In the genomic region with DNA sequence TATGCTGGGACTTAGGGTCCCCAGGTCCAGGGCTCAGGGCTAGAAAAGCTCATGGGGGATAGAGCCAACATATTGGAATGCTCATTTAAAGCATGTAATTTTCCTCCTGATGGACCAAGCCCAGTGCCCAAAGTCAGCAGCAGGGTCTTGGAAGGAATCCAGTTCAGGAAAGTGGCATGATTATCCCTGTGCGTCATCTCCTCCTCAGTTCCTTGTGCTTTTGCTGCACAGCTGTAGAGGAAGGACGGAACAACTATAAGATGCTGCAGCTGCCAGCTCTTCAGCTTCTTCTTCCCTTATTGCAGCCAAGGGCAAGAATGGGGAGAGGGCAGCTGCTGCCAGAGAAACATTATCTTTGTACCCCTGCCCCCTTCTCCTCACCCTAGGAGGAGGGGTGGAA, we compare ENCODE assay signal across 25 cellular contexts. TPM values are rescaled to one million over a fixed set of nuclear protein-coding genes. Genes with fewer than 3 reads are reported as not detected.
DNase-seq lines count a peak whose midpoint lies in the region; ATAC-seq lines count a peak whose summit lies in the region.
"Had no signal": no experiment of that assay in that cellular context is flagged by ENCODE, and none has a peak within 500 bp of the region (broad histone marks: within the 10 kb centered on the region; RNA-seq: fewer than 3 reads in every experiment).

No MANE protein-coding gene starts in this region.

- no peaks in the 10 kb centered on the region for H3K9me3 ChIP-seq in adipocyte (ENCODE audit: control insufficient read depth, low read length)
- H3K9me3 ChIP-seq: BLaER1 treated with 17β-estradiol and CSF1 and Interleukin-3, amounts not matched to agents 10 nM and 100 nM; heart right ventricle; SJCRH30 had no signal

- peaks cover 36% of the 10 kb centered on the region for H3K27me3 Mint-ChIP-seq in T-helper 2 cell treated with Interferon-gamma antibody and Interleukin-4, amounts not matched to agents 5 μg/mL and 100 μg/mL, for 36 hours (ENCODE audit: low read depth)
- peaks cover 15% of the 10 kb centered on the region for H3K27me3 Mint-ChIP-seq in activated naive CD8-positive, alpha-beta T cell treated with anti-CD3 and anti-CD28 coated beads, Interleukin-2, amount 50 U/mL, for 24 hours

- H3K27ac Mint-ChIP-seq in T-helper 2 cell treated with Interferon-gamma antibody and Interleukin-4, amounts not matched to agents 5 μg/mL and 100 μg/mL, for 36 hours = no peak overlapping the region
- H3K27ac Mint-ChIP-seq in activated naive CD8-positive, alpha-beta T cell treated with anti-CD3 and anti-CD28 coated beads, Interleukin-2, amount 50 U/mL, for 24 hours = no peak overlapping the region
- H3K27ac Mint-ChIP-seq: HFFc6; T-helper 1 cell treated with Interleukin-12 subunit alpha and Interleukin-12 subunit beta and Interleukin-4 antibody, amounts not matched to agents 30 μg/mL and 1 μg/mL, for 36 hours had no signal

- no peak overlapping the region for H3K4me2 ChIP-seq in mesendoderm (ENCODE audit: low read length)
- H3K4me2 ChIP-seq: BLaER1 treated with 17β-estradiol and CSF1 and Interleukin-3, amounts not matched to agents 10 nM and 100 nM had no signal

- peak overlapping the region; percentile 31 for H3K56ac ChIP-seq in mesendoderm (ENCODE audit: low read length)

- no peak overlapping the region for H2BK15ac ChIP-seq in mesendoderm (replicated peaks; ENCODE audit: low read depth)

- peak; percentile 51 for DNase-seq in DMS79 (lab: John Stamatoyannopoulos, UW)
- peak; percentile 79 for DNase-seq in HT1080 (ENCODE audit: low read depth)
- peak; percentile 23 for DNase-seq in adipocyte (ENCODE audit: low read depth)
- DNase-seq in mesendoderm = no peak
- DNase-seq in T-helper 2 cell treated with Interferon-gamma antibody and Interleukin-4, amounts not matched to agents 5 μg/mL and 100 μg/mL, for 36 hours (ENCODE audit: low spot score) = no peak
- DNase-seq in activated naive CD8-positive, alpha-beta T cell treated with anti-CD3 and anti-CD28 coated beads, Interleukin-2, amount 50 U/mL, for 24 hours = no peak
- DNase-seq in mesenteric fat pad (ENCODE audit: low spot score) = no peak
- DNase-seq in SK-N-DZ (ENCODE audit: low spot score) = no peak
- DNase-seq: ACHN; activated effector memory CD4-positive, alpha-beta T cell treated with anti-CD3 and anti-CD28 coated beads, Interleukin-2, amount 50 U/mL, for 16 hours; effector CD4-positive, alpha-beta T cell; heart right ventricle; HFFc6; NCI-H1092; NCI-H1694 treated with DMSO at 0.1 percent for 48 hours; NCI-H226; NCI-H774; stimulated activated CD4-positive, alpha-beta T cell treated with anti-CD3 and anti-CD28 coated beads, Interleukin-15, amount 100 ng/mL, for 24 hours; stimulated activated naive CD4-positive, alpha-beta T cell had no signal

- peak overlapping the region; percentile 63 for H2AK5ac ChIP-seq in mesendoderm (ENCODE audit: low read length)

- H3K79me1 ChIP-seq in mesendoderm (ENCODE audit: low read length) = no peaks in the 10 kb centered on the region

- H3K4ac ChIP-seq in mesendoderm (ENCODE audit: low read depth, low read length) = no peak overlapping the region

- H3K4me1 Mint-ChIP-seq in T-helper 2 cell treated with Interferon-gamma antibody and Interleukin-4, amounts not matched to agents 5 μg/mL and 100 μg/mL, for 36 hours (ENCODE audit: low read depth) = peaks cover 2% of the 10 kb centered on the region
- H3K4me1 Mint-ChIP-seq in activated naive CD8-positive, alpha-beta T cell treated with anti-CD3 and anti-CD28 coated beads, Interleukin-2, amount 50 U/mL, for 24 hours = no peaks in the 10 kb centered on the region

- H3K23ac ChIP-seq in mesendoderm (ENCODE audit: low read length) = no peak overlapping the region

- no peak for ATAC-seq in activated naive CD8-positive, alpha-beta T cell treated with anti-CD3 and anti-CD28 coated beads, Interleukin-2, amount 50 U/mL, for 24 hours
- ATAC-seq: heart right ventricle, sciatic nerve had no signal

- H3K27ac ChIP-seq in mesendoderm (ENCODE audit: low read depth, low read length) = no peak overlapping the region
- H3K27ac ChIP-seq: BLaER1 treated with 17β-estradiol and CSF1 and Interleukin-3, amounts not matched to agents 10 nM and 100 nM; epithelial cell of prostate; heart right ventricle; HL-60; SJCRH30 had no signal

- H3K36me3 Mint-ChIP-seq in T-helper 2 cell treated with Interferon-gamma antibody and Interleukin-4, amounts not matched to agents 5 μg/mL and 100 μg/mL, for 36 hours (ENCODE audit: low read depth) = no peaks in the 10 kb centered on the region
- H3K36me3 Mint-ChIP-seq in activated naive CD8-positive, alpha-beta T cell treated with anti-CD3 and anti-CD28 coated beads, Interleukin-2, amount 50 U/mL, for 24 hours (ENCODE audit: low read depth) = no peaks in the 10 kb centered on the region

- H3K9ac ChIP-seq in adipocyte (ENCODE audit: low read length) = no peak overlapping the region
- H3K9ac ChIP-seq in mesendoderm (ENCODE audit: low read length) = no peak overlapping the region
- H3K9ac ChIP-seq: BLaER1 treated with 17β-estradiol and CSF1 and Interleukin-3, amounts not matched to agents 10 nM and 100 nM had no signal

- no peak overlapping the region for H2BK5ac ChIP-seq in mesendoderm (ENCODE audit: low read length)

- no peaks in the 10 kb centered on the region for H3K79me2 ChIP-seq in mesendoderm (ENCODE audit: control insufficient read depth, insufficient read depth, low read length)

- H3K18ac ChIP-seq in mesendoderm (ENCODE audit: low read length) = peak overlapping the region; percentile 16

- H3K4me3 Mint-ChIP-seq in T-helper 2 cell treated with Interferon-gamma antibody and Interleukin-4, amounts not matched to agents 5 μg/mL and 100 μg/mL, for 36 hours = no peak overlapping the region
- H3K4me3 Mint-ChIP-seq in activated naive CD8-positive, alpha-beta T cell treated with anti-CD3 and anti-CD28 coated beads, Interleukin-2, amount 50 U/mL, for 24 hours = no peak overlapping the region
- H3K4me3 Mint-ChIP-seq: HFFc6; T-helper 1 cell treated with Interleukin-12 subunit alpha and Interleukin-12 subunit beta and Interleukin-4 antibody, amounts not matched to agents 30 μg/mL and 1 μg/mL, for 36 hours had no signal

- H3K27me3 ChIP-seq in adipocyte (replicated peaks; ENCODE audit: control insufficient read depth, insufficient read depth, low read length) (peaks cover 3% of the 10 kb centered on the region), mesendoderm (ENCODE audit: insufficient read depth, low read length, poor library complexity) (no peaks in the 10 kb centered on the region)
- H3K27me3 ChIP-seq: BLaER1 treated with 17β-estradiol and CSF1 and Interleukin-3, amounts not matched to agents 10 nM and 100 nM had no signal

- H3K4me1 ChIP-seq in adipocyte (ENCODE audit: control insufficient read depth, insufficient read depth, low read length) (peaks cover 20% of the 10 kb centered on the region), mesendoderm (ENCODE audit: control insufficient read depth, low read depth, low read length) (peaks cover 4% of the 10 kb centered on the region)
- H3K4me1 ChIP-seq: heart right ventricle had no signal

- WGBS in mesendoderm (ENCODE audit: extremely low coverage, insufficient coverage, low lambda C conversion rate) = no CpG with 5 or more reads among the region's 2 CpGs

- H3K4me3 ChIP-seq in adipocyte (ENCODE audit: low read length) (no peak overlapping the region), mesendoderm (ENCODE audit: low read length) (no peak overlapping the region)
- H3K4me3 ChIP-seq: BLaER1 treated with 17β-estradiol and CSF1 and Interleukin-3, amounts not matched to agents 10 nM and 100 nM; heart right ventricle; SJCRH30 had no signal

- H3K36me3 ChIP-seq in adipocyte (ENCODE audit: control insufficient read depth, insufficient read depth, low read length, severe bottlenecking) = no peaks in the 10 kb centered on the region
- no peaks in the 10 kb centered on the region for H3K36me3 ChIP-seq in mesendoderm (ENCODE audit: control insufficient read depth, insufficient read depth, low read length)
- H3K36me3 ChIP-seq: BLaER1 treated with 17β-estradiol and CSF1 and Interleukin-3, amounts not matched to agents 10 nM and 100 nM; heart right ventricle; SJCRH30 had no signal

- H4K5ac ChIP-seq in mesendoderm (ENCODE audit: low read length) = no peak overlapping the region

- H4K8ac ChIP-seq in mesendoderm (ENCODE audit: low read depth, low read length) = no peak overlapping the region

- H2BK120ac ChIP-seq in mesendoderm (ENCODE audit: low read depth, low read length) = no peak overlapping the region

- no peaks in the 10 kb centered on the region for H3K9me3 Mint-ChIP-seq in T-helper 2 cell treated with Interferon-gamma antibody and Interleukin-4, amounts not matched to agents 5 μg/mL and 100 μg/mL, for 36 hours
- no peaks in the 10 kb centered on the region for H3K9me3 Mint-ChIP-seq in activated naive CD8-positive, alpha-beta T cell treated with anti-CD3 and anti-CD28 coated beads, Interleukin-2, amount 50 U/mL, for 24 hours
- H3K9me3 Mint-ChIP-seq: HFFc6; T-helper 1 cell treated with Interleukin-12 subunit alpha and Interleukin-12 subunit beta and Interleukin-4 antibody, amounts not matched to agents 30 μg/mL and 1 μg/mL, for 36 hours had no signal

RNA-seq across cellular contexts. Expression of a gene that starts 58.4 kb away (rescaled TPM):
- 0.21 and 1.4 TPM in 2 replicates for total RNA-seq in HT1080 (2014; rRNA removed; shearing (Covaris generic))
- polyA plus RNA-seq in HT1080 (2015; cell fraction: cytosol; rRNA removed) = 0.51 and 0.57 TPM in 2 replicates
- 0.85 and 1.2 TPM in 2 replicates for polyA plus RNA-seq in HT1080 (2015; cell fraction: nucleus; rRNA removed)
- polyA plus RNA-seq in mesendoderm (2013, experiment 1 of 2) = 0.34 TPM
- polyA plus RNA-seq in mesendoderm (2013, experiment 2 of 2) = 0.22 TPM
- total RNA-seq in mesenteric fat pad = 1.4 TPM
- 0.81 and 1.2 TPM in 2 replicates for polyA plus RNA-seq in SK-N-DZ (2014; cell fraction: cytosol; rRNA removed)
- 5.8 and 10.6 TPM in 2 replicates for polyA plus RNA-seq in SK-N-DZ (2014; cell fraction: nucleus; rRNA removed)

Comparison
In these comparisons a context has a peak if more than half of its experiments do, and no peak if none do; other contexts are left out.
1. DNase-seq: peak in DMS79 (single experiment), HT1080 (single experiment) and adipocyte (single experiment); none in mesendoderm (single experiment), T-helper 2 cell treated with Interferon-gamma antibody and Interleukin-4, amounts not matched to agents 5 μg/mL and 100 μg/mL, for 36 hours (single experiment), activated naive CD8-positive, alpha-beta T cell treated with anti-CD3 and anti-CD28 coated beads, Interleukin-2, amount 50 U/mL, for 24 hours (single experiment), mesenteric fat pad (single experiment) and SK-N-DZ (single experiment).